ENCODE assay signal across 8 cellular contexts in the genomic region with DNA sequence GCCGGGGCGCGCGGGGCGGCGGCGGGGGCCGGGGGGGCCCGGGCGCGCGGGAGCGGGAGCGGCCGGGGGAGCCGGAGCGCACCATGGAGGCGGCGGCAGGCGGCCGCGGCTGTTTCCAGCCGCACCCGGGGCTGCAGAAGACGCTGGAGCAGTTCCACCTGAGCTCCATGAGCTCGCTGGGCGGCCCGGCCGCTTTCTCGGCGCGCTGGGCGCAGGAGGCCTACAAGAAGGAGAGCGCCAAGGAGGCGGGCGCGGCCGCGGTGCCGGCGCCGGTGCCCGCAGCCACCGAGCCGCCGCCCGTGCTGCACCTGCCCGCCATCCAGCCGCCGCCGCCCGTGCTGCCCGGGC. TPM values are rescaled to one million over a fixed set of nuclear protein-coding genes. Genes with fewer than 3 reads are reported as not detected.
A peak's percentile ranks its signal among the peaks of the same experiment; 100 is the strongest.
DNase-seq lines count a peak whose midpoint lies in the region; ATAC-seq and TF ChIP-seq lines count a peak whose summit lies in the region.

No MANE protein-coding gene starts in this region.

- H3K27ac ChIP-seq in Peyer's patch: peak overlapping the region; percentile 76 to 89 (median 86)
- peak overlapping the region; percentile 52 for H3K27ac ChIP-seq in neural cell (ENCODE audit: low read length)

- H3K9me2 ChIP-seq in neural cell (ENCODE audit: insufficient read depth, low read length): no peaks in the 10 kb centered on the region

- ATAC-seq in HG03108 (IDR thresholded peaks at IDR 0.05; ENCODE audit: unreplicated experiment): no peak

- H3K4me3 ChIP-seq in GM12875 (ENCODE audit: low read depth, low read length): peak overlapping the region; percentile 74
- H3K4me3 ChIP-seq in Peyer's patch: peak overlapping the region; percentile 50 to 90 (median 79)
- H3K4me3 ChIP-seq in neural cell (ENCODE audit: low read length): peak overlapping the region; percentile 98

- H3K79me2 ChIP-seq in neural cell (replicated peaks; ENCODE audit: insufficient read depth, low read length): peaks cover 45% of the 10 kb centered on the region

- H3K36me3 Mint-ChIP-seq in endothelial cell (ENCODE audit: low read depth, unreplicated experiment): peaks cover 11% of the 10 kb centered on the region

- H3K9ac ChIP-seq in neural cell (ENCODE audit: low read length): peak overlapping the region; percentile 76

- H3K27ac Mint-ChIP-seq in endothelial cell (ENCODE audit: unreplicated experiment): no peak overlapping the region

- no peak for TF ChIP-seq POLR2A in Peyer's patch (IDR thresholded peaks at IDR 0.05)

- H4K20me1 ChIP-seq in neural cell (ENCODE audit: insufficient read depth): peaks cover 49% of the 10 kb centered on the region

- H3F3A ChIP-seq in neural cell (ENCODE audit: insufficient read depth, low read length, poor library complexity, severe bottlenecking): no peaks in the 10 kb centered on the region

- TF ChIP-seq CTCF in GM12875 (IDR thresholded peaks at IDR 0.05; ENCODE audit: borderline replicate concordance, insufficient read depth, low read depth, low read length) (no peak), Peyer's patch (IDR thresholded peaks at IDR 0.05) (no peak), endothelial cell (IDR thresholded peaks at IDR 0.05; ENCODE audit: unreplicated experiment) (no peak), neural cell (IDR thresholded peaks at IDR 0.05; ENCODE audit: poor library complexity, severe bottlenecking) (no peak)

- DNase-seq in Peyer's patch (no peak), endothelial cell (ENCODE audit: low spot score) (no peak), UCSD-AML1 (lab: John Stamatoyannopoulos, UW; ENCODE audit: unreplicated experiment) (no peak), epidermal melanocyte (ENCODE audit: insufficient read length, low spot score) (no peak), HuH-7.5 (ENCODE audit: low spot score) (no peak)

- no peaks in the 10 kb centered on the region for H3K9me3 Mint-ChIP-seq in endothelial cell (ENCODE audit: unreplicated experiment)

- H3K9me3 ChIP-seq in Peyer's patch: no peaks in the 10 kb centered on the region
- H3K9me3 ChIP-seq in neural cell (ENCODE audit: low read length): no peaks in the 10 kb centered on the region

- H3K4me3 Mint-ChIP-seq in endothelial cell (ENCODE audit: unreplicated experiment): peak overlapping the region; percentile 97

- no peaks in the 10 kb centered on the region for H3K36me3 ChIP-seq in Peyer's patch
- no peaks in the 10 kb centered on the region for H3K36me3 ChIP-seq in neural cell (ENCODE audit: insufficient read depth, low read length)

- TF ChIP-seq RAD21 in neural cell (conservative IDR thresholded peaks at IDR 0.05): no peak

- H3K4me1 ChIP-seq in Peyer's patch: peaks cover 9 to 44% (median 40%) of the 10 kb centered on the region in 4 donors

- H3K27me3 Mint-ChIP-seq in endothelial cell (ENCODE audit: unreplicated experiment): peaks cover 21% of the 10 kb centered on the region

- peaks cover 37% of the 10 kb centered on the region for H3K4me1 Mint-ChIP-seq in endothelial cell (ENCODE audit: unreplicated experiment)

- no peak overlapping the region for H2AFZ ChIP-seq in neural cell (ENCODE audit: low read depth, low read length)

- TF ChIP-seq EP300 in neural cell (conservative IDR thresholded peaks at IDR 0.05; ENCODE audit: poor library complexity, severe bottlenecking): no peak

- H3K27me3 ChIP-seq in Peyer's patch (no peaks in the 10 kb centered on the region), neural cell (ENCODE audit: insufficient read depth, low read depth, low read length) (no peaks in the 10 kb centered on the region)

- H3K4me2 ChIP-seq in neural cell (ENCODE audit: low read length): peak overlapping the region; percentile 81

TF ChIP-seq in neural cell, 6 proteins besides CTCF, POLR2A, EP300 and RAD21:
- TF ChIP-seq POLR2AphosphoS5 (IDR thresholded peaks at IDR 0.05) (no peak), TAF1 (IDR thresholded peaks at IDR 0.05; ENCODE audit: low read depth) (no peak), SMC3 (conservative IDR thresholded peaks at IDR 0.05; ENCODE audit: poor library complexity) (no peak), MXI1 (conservative IDR thresholded peaks at IDR 0.05; ENCODE audit: poor library complexity, severe bottlenecking) (no peak)
- TF ChIP-seq, protein P1, sequence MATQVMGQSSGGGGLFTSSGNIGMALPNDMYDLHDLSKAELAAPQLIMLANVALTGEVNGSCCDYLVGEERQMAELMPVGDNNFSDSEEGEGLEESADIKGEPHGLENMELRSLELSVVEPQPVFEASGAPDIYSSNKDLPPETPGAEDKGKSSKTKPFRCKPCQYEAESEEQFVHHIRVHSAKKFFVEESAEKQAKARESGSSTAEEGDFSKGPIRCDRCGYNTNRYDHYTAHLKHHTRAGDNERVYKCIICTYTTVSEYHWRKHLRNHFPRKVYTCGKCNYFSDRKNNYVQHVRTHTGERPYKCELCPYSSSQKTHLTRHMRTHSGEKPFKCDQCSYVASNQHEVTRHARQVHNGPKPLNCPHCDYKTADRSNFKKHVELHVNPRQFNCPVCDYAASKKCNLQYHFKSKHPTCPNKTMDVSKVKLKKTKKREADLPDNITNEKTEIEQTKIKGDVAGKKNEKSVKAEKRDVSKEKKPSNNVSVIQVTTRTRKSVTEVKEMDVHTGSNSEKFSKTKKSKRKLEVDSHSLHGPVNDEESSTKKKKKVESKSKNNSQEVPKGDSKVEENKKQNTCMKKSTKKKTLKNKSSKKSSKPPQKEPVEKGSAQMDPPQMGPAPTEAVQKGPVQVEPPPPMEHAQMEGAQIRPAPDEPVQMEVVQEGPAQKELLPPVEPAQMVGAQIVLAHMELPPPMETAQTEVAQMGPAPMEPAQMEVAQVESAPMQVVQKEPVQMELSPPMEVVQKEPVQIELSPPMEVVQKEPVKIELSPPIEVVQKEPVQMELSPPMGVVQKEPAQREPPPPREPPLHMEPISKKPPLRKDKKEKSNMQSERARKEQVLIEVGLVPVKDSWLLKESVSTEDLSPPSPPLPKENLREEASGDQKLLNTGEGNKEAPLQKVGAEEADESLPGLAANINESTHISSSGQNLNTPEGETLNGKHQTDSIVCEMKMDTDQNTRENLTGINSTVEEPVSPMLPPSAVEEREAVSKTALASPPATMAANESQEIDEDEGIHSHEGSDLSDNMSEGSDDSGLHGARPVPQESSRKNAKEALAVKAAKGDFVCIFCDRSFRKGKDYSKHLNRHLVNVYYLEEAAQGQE (IDR thresholded peaks at IDR 0.05; ENCODE audit: borderline replicate concordance): no peak

RNA-seq across cellular contexts. Expression of a gene that starts 0.5 kb away (rescaled TPM):
- total RNA-seq in Peyer's patch (10 to 100 TPM; 20.1 to 41.5 (median 37.1) TPM), endothelial cell (ENCODE audit: unreplicated experiment) (73.3 TPM)
- polyA plus RNA-seq in neural cell: 4.1 and 4.9 TPM in 2 replicates
- polyA minus RNA-seq in neural cell: 23.9 and 25.1 TPM in 2 replicates

RNA-seq across cellular contexts. Expression of a gene that starts 34.1 kb away (rescaled TPM):
- total RNA-seq in Peyer's patch: 10 to 100 TPM; 16.5 to 31.2 (median 25.4) TPM
- total RNA-seq in endothelial cell (ENCODE audit: unreplicated experiment): 118 TPM
- 45.3 and 53.0 TPM in 2 replicates for polyA plus RNA-seq in neural cell
- polyA minus RNA-seq in neural cell: 25.4 and 35.3 TPM in 2 replicates
